In the genomic region with DNA sequence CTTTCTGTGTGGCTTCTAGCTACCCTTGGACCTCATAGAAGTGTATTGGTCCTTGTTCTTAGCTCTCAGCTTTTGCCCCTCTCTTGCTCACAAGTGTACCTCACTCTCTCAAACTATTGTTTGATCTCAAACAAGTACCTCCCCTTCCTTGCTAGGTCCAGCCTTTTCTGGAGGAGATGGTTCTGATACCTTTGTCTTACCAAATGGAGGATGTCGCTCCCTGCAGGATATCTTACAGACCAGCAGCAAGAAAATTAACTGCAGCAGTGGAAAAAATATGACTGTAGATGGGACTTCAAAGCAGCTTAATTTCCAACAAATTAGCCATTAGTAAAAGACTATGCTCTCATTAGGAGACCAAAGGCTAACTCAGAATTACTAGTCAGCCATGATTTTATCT, we compare ENCODE assay signal across 1 cellular context.
TF ChIP-seq lines count a peak whose summit lies in the region.

No MANE protein-coding gene starts in this region.

TF ChIP-seq in WTC11, 78 proteins besides CTCF, POLR2A, EP300 and RAD21:
- no peak for TF ChIP-seq ZNF219 (CRISPR knock-in tag; IDR thresholded peaks at IDR 0.05; ENCODE audit: borderline replicate concordance)
- TF ChIP-seq GABPB1 (CRISPR knock-in tag; IDR thresholded peaks at IDR 0.05): no peak
- TF ChIP-seq, protein P1, sequence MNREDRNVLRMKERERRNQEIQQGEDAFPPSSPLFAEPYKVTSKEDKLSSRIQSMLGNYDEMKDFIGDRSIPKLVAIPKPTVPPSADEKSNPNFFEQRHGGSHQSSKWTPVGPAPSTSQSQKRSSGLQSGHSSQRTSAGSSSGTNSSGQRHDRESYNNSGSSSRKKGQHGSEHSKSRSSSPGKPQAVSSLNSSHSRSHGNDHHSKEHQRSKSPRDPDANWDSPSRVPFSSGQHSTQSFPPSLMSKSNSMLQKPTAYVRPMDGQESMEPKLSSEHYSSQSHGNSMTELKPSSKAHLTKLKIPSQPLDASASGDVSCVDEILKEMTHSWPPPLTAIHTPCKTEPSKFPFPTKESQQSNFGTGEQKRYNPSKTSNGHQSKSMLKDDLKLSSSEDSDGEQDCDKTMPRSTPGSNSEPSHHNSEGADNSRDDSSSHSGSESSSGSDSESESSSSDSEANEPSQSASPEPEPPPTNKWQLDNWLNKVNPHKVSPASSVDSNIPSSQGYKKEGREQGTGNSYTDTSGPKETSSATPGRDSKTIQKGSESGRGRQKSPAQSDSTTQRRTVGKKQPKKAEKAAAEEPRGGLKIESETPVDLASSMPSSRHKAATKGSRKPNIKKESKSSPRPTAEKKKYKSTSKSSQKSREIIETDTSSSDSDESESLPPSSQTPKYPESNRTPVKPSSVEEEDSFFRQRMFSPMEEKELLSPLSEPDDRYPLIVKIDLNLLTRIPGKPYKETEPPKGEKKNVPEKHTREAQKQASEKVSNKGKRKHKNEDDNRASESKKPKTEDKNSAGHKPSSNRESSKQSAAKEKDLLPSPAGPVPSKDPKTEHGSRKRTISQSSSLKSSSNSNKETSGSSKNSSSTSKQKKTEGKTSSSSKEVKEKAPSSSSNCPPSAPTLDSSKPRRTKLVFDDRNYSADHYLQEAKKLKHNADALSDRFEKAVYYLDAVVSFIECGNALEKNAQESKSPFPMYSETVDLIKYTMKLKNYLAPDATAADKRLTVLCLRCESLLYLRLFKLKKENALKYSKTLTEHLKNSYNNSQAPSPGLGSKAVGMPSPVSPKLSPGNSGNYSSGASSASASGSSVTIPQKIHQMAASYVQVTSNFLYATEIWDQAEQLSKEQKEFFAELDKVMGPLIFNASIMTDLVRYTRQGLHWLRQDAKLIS (CRISPR knock-in tag; IDR thresholded peaks at IDR 0.05; ENCODE audit: borderline replicate concordance): no peak
